ENCODE assay signal across 8 cellular contexts in genomic region chr12:81270385-81270784, GRCh38.
"Had no signal": no experiment of that assay in that cellular context is flagged by ENCODE, and none has a peak within 500 bp of the region (broad histone marks: within the 10 kb centered on the region; RNA-seq: fewer than 3 reads in every experiment).

No MANE protein-coding gene starts in this region.

- H3K9me3 Mint-ChIP-seq: IgD-negative memory B cell had no signal

- H3K27me3 Mint-ChIP-seq: IgD-negative memory B cell had no signal

- H3K4me3 ChIP-seq: K562 had no signal

- ATAC-seq: K562 had no signal

- H3K27ac Mint-ChIP-seq: IgD-negative memory B cell had no signal

- H3K4me3 Mint-ChIP-seq: IgD-negative memory B cell had no signal

- H3K9ac ChIP-seq: KMS-11 had no signal

- H3K4me1 Mint-ChIP-seq: IgD-negative memory B cell had no signal

- H3K36me3 Mint-ChIP-seq: IgD-negative memory B cell had no signal

- FAIRE-seq: HTR-8/SVneo, K562 had no signal

- H3K27ac ChIP-seq: HL-60, KMS-11 had no signal

- DNase-seq: IMR-90, KBM-7, KG1 had no signal

- H3K4me2 ChIP-seq: KMS-11 had no signal
